Comparison of ENCODE assay signal across 1 cellular context in genomic region chr14:100285021-100285912, GRCh38.
TF ChIP-seq lines count a peak whose summit lies in the region.

No MANE protein-coding gene starts in this region.

TF ChIP-seq in GM12878, 131 proteins besides CTCF, POLR2A, EP300 and RAD21 (continues in another document):
- no peak for TF ChIP-seq ATF7 (IDR thresholded peaks at IDR 0.05; ENCODE audit: low read depth)
- TF ChIP-seq ZBTB11 (CRISPR knock-in tag; IDR thresholded peaks at IDR 0.05), result no peak
- TF ChIP-seq ASH2L (IDR thresholded peaks at IDR 0.05; ENCODE audit: borderline replicate concordance, low read depth), result no peak
- TF ChIP-seq RELB (IDR thresholded peaks at IDR 0.05; ENCODE audit: low read depth), result 0 out of 2 replicates have a peak, but pooled peaks have one; percentile 32
- TF ChIP-seq TARDBP (IDR thresholded peaks at IDR 0.05; ENCODE audit: borderline replicate concordance), result 0 out of 2 replicates have a peak, but pooled peaks have one; percentile 26
- no peak for TF ChIP-seq ESRRA (IDR thresholded peaks at IDR 0.05; ENCODE audit: low read length)
- TF ChIP-seq HDAC2 (IDR thresholded peaks at IDR 0.05), result no peak
- no peak for TF ChIP-seq YBX1 (IDR thresholded peaks at IDR 0.05)
- no peak for TF ChIP-seq ZNF274 (IDR thresholded peaks at IDR 0.05; ENCODE audit: insufficient read depth, insufficient read length)
- TF ChIP-seq CHD2 (IDR thresholded peaks at IDR 0.05; ENCODE audit: borderline replicate concordance, low read depth, low read length), result peak; percentile 16; the same call in 1 of the 2 replicates
- 0 out of 2 replicates have a peak, but pooled peaks have one; percentile 25 for TF ChIP-seq TCF12 (IDR thresholded peaks at IDR 0.05; ENCODE audit: low read depth, low read length)
- peak; percentile 79 for TF ChIP-seq KLF5 (IDR thresholded peaks at IDR 0.05; ENCODE audit: partially characterized antibody)
- peak; percentile 88 for TF ChIP-seq ZNF687 (IDR thresholded peaks at IDR 0.05)
- no peak for TF ChIP-seq CBFB (IDR thresholded peaks at IDR 0.05; ENCODE audit: low read depth)
- TF ChIP-seq SP1 (IDR thresholded peaks at IDR 0.05; ENCODE audit: low read depth, low read length), result no peak
- TF ChIP-seq PAX8 (IDR thresholded peaks at IDR 0.05), result no peak
- peak; percentile 87 for TF ChIP-seq SMARCA5 (IDR thresholded peaks at IDR 0.05)
- peak; percentile 73 for TF ChIP-seq NRF1 (conservative IDR thresholded peaks at IDR 0.05; ENCODE audit: low read depth, low read length)
- TF ChIP-seq SRF (IDR thresholded peaks at IDR 0.05; ENCODE audit: low read depth in 2 of 2, low read length in 2 of 2), result 0 out of 4 replicates have a peak, but pooled peaks of 1 of the 2 experiments have one; percentile 8
- 0 out of 2 replicates have a peak, but pooled peaks have one; percentile 17 for TF ChIP-seq NR2C1 (IDR thresholded peaks at IDR 0.05)
- no peak for TF ChIP-seq CEBPB (IDR thresholded peaks at IDR 0.05; ENCODE audit: borderline replicate concordance in 1 of 2, low read depth in 2 of 2, low read length in 2 of 2)
- 0 out of 2 replicates have a peak, but pooled peaks have one; percentile 16 for TF ChIP-seq MLLT1 (IDR thresholded peaks at IDR 0.05)
- TF ChIP-seq ZNF207 (IDR thresholded peaks at IDR 0.05; ENCODE audit: borderline replicate concordance), result peak; percentile 93; the same call in 1 of the 2 replicates
- no peak for TF ChIP-seq STAT3 (IDR thresholded peaks at IDR 0.05; ENCODE audit: low read depth, low read length)
- TF ChIP-seq LARP7 (IDR thresholded peaks at IDR 0.05), result peak; percentile 93
- TF ChIP-seq EGR1 (IDR thresholded peaks at IDR 0.05; ENCODE audit: borderline replicate concordance in 1 of 2, low read depth in 2 of 2, low read length in 2 of 2), result peak in 1 of 2 experiments; percentile 6; a peak in 2 of 3 replicates
- no peak for TF ChIP-seq TAF1 (IDR thresholded peaks at IDR 0.05; ENCODE audit: borderline replicate concordance, low read depth, low read length)
- peak; percentile 87 for TF ChIP-seq NKRF (conservative IDR thresholded peaks at IDR 0.05)
- TF ChIP-seq MAX (IDR thresholded peaks at IDR 0.05; ENCODE audit: low read depth, low read length), result 0 out of 2 replicates have a peak, but pooled peaks have one; percentile 13
- TF ChIP-seq BRCA1 (IDR thresholded peaks at IDR 0.05; ENCODE audit: low read depth, low read length), result no peak
- no peak for TF ChIP-seq CUX1 (IDR thresholded peaks at IDR 0.05; ENCODE audit: insufficient replicate concordance, low read depth, low read length)
- no peak for TF ChIP-seq NFXL1 (IDR thresholded peaks at IDR 0.05; ENCODE audit: borderline replicate concordance)
- peak; percentile 7 to 54; a peak in 1 of 4 replicates for TF ChIP-seq BHLHE40 (IDR thresholded peaks at IDR 0.05; ENCODE audit: borderline replicate concordance in 1 of 2, low read depth in 2 of 2, low read length in 1 of 2)
- no peak for TF ChIP-seq BMI1 (IDR thresholded peaks at IDR 0.05; ENCODE audit: borderline replicate concordance)
- TF ChIP-seq HCFC1 (IDR thresholded peaks at IDR 0.05; ENCODE audit: low read length), result peak; percentile 35; the same call in 1 of the 2 replicates
- no peak for TF ChIP-seq USF1 (IDR thresholded peaks at IDR 0.05; ENCODE audit: borderline replicate concordance, extremely low read length, insufficient read depth, low read depth, low read length)
- 0 out of 2 replicates have a peak, but pooled peaks have one; percentile 38 for TF ChIP-seq STAT1 (conservative IDR thresholded peaks at IDR 0.05)
- peak; percentile 16; the same call in 1 of the 2 replicates for TF ChIP-seq SMC3 (IDR thresholded peaks at IDR 0.05; ENCODE audit: borderline replicate concordance, low read length)
- TF ChIP-seq BACH1 (IDR thresholded peaks at IDR 0.05; ENCODE audit: borderline replicate concordance), result peak; percentile 77
- peak; percentile 89; the same call in 1 of the 2 replicates for TF ChIP-seq DPF2 (IDR thresholded peaks at IDR 0.05)
- TF ChIP-seq CREB1 (IDR thresholded peaks at IDR 0.05; ENCODE audit: low read depth), result no peak
